In the genomic region with DNA sequence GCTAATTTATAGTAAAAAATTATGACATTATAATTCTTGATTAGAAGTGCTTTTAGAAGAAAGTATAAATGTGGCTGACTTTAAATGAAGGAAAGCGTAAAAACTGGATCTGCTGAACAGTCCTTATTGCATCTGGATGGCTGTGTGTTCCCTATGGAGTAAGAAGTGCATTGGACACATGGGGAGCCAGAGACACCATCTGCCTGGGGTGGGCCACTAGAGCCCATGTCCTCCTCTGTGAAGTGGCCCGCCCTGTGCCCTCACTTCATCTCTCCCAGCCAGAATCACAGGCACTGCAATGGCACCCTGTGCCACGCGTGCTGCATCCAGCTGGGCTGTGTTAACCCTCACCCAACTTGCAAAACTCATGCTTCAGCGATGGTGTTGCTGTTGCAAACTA, we compare ENCODE assay signal across 25 cellular contexts. TPM values are rescaled to one million over a fixed set of nuclear protein-coding genes. Genes with fewer than 3 reads are reported as not detected.
"Had no signal": no experiment of that assay in that cellular context is flagged by ENCODE, and none has a peak within 500 bp of the region (broad histone marks: within the 10 kb centered on the region; RNA-seq: fewer than 3 reads in every experiment).

No MANE protein-coding gene starts in this region.

- H3K27ac Mint-ChIP-seq: activated CD4-positive, alpha-beta memory T cell treated with anti-CD3 and anti-CD28 coated beads for 36 hours; activated CD4-positive, alpha-beta T cell treated with anti-CD3 and anti-CD28 coated beads, Interleukin-2, amount 10 ng/mL, durations not matched to agents 7 days and 5 days; activated naive CD4-positive, alpha-beta T cell treated with anti-CD3 and anti-CD28 coated beads for 36 hours; activated naive CD8-positive, alpha-beta T cell; activated T-helper 17 cell treated with anti-CD3 and anti-CD28 coated beads, Interleukin-2, amount 50 U/mL, for 72 hours; T-helper 1 cell treated with Interleukin-12 subunit alpha and Interleukin-12 subunit beta and Interleukin-4 antibody, amounts not matched to agents 30 μg/mL and 1 μg/mL, for 36 hours had no signal

- H3K9me3 Mint-ChIP-seq: central memory CD8-positive, alpha-beta T cell had no signal

- H3K9me3 ChIP-seq: MG63 had no signal

- H3K4me3 Mint-ChIP-seq: activated CD4-positive, alpha-beta memory T cell treated with anti-CD3 and anti-CD28 coated beads for 36 hours; activated CD4-positive, alpha-beta T cell treated with anti-CD3 and anti-CD28 coated beads, Interleukin-2, amount 10 ng/mL, durations not matched to agents 7 days and 5 days; activated naive CD4-positive, alpha-beta T cell treated with anti-CD3 and anti-CD28 coated beads for 36 hours; activated naive CD8-positive, alpha-beta T cell; activated T-helper 17 cell treated with anti-CD3 and anti-CD28 coated beads, Interleukin-2, amount 50 U/mL, for 72 hours; brain; central memory CD8-positive, alpha-beta T cell; T-helper 1 cell treated with Interleukin-12 subunit alpha and Interleukin-12 subunit beta and Interleukin-4 antibody, amounts not matched to agents 30 μg/mL and 1 μg/mL, for 36 hours had no signal

- H3K36me3 ChIP-seq: MG63 had no signal

- H3K36me3 Mint-ChIP-seq: brain had no signal

- H3K4me1 Mint-ChIP-seq: activated T-helper 17 cell treated with anti-CD3 and anti-CD28 coated beads, Interleukin-2, amount 50 U/mL, for 72 hours; central memory CD8-positive, alpha-beta T cell had no signal

- DNase-seq: activated CD4-positive, alpha-beta memory T cell treated with anti-CD3 and anti-CD28 coated beads for 36 hours; activated CD4-positive, alpha-beta T cell treated with anti-CD3 and anti-CD28 coated beads for 1 hour; activated CD4-positive, alpha-beta T cell treated with anti-CD3 and anti-CD28 coated beads, Interleukin-2, amount 10 ng/mL, durations not matched to agents 7 days and 5 days; activated gamma-delta T cell; activated naive CD4-positive, alpha-beta T cell treated with anti-CD3 and anti-CD28 coated beads for 36 hours; activated T-cell treated with anti-CD3 and anti-CD28 coated beads for 4 hours; activated T-cell treated with anti-CD3 and anti-CD28 coated beads, Interleukin-2, amount 50 U/mL, for 48 hours; amygdala; MG63; MV-4-11; NCI-H1105; NCI-H1436; NCI-H1694 treated with DMSO at 0.1 percent for 48 hours; NCI-H2081; NCI-H446; NCI-H526; NCI-H774; PC-3; SHP77 treated with DMSO at 0.1 percent for 48 hours had no signal

- H3K27me3 Mint-ChIP-seq: activated naive CD8-positive, alpha-beta T cell had no signal

- ATAC-seq: activated T-helper 17 cell treated with anti-CD3 and anti-CD28 coated beads, Interleukin-2, amount 50 U/mL, for 72 hours; PC-3 had no signal

- H3K4me3 ChIP-seq: MG63 had no signal

RNA-seq across cellular contexts. Expression of a gene that starts 47.4 kb away (rescaled TPM):
- total RNA-seq: activated CD4-positive, alpha-beta T cell treated with anti-CD3 and anti-CD28 coated beads, Interleukin-2, amount 10 ng/mL, durations not matched to agents 7 days and 5 days; activated naive CD4-positive, alpha-beta T cell treated with anti-CD3 and anti-CD28 coated beads for 36 hours; activated T-helper 17 cell treated with anti-CD3 and anti-CD28 coated beads, Interleukin-2, amount 50 U/mL, for 72 hours; PC-3; SK-MEL-5 had no signal
